Comparison of ENCODE assay signal across 14 cellular contexts in the genomic region with DNA sequence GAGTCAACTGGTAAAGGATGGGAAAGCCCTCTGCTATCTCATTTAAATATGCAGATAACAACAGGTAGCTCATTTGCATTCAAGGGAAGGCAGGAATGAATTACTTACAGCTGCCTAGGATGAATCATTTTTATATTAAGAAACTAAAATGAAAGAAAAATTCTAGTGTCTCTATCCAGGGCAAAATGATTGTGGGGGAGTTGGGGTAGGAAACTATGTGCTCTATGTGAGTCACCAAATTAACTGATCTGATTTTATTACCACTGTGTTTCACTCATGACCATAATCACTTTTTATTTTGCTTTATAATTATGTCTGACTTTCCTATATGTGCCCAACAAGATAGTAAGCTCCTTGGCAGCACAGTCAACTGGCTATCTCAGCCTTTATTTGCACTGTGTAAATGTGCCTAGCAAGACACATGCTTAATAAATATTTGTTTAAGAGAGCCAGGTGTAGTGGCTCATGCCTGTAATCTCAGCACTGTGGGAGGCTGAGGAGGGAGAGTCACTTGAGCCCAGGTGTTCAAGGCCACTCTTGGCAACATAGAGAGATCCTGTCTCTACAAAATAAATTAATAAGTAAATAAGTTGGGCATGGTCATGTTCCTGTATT.
A peak's percentile ranks its signal among the peaks of the same experiment; 100 is the strongest.
DNase-seq lines count a peak whose midpoint lies in the region; ATAC-seq and TF ChIP-seq lines count a peak whose summit lies in the region.
"Had no signal": no experiment of that assay in that cellular context is flagged by ENCODE, and none has a peak within 500 bp of the region (broad histone marks: within the 10 kb centered on the region; RNA-seq: fewer than 3 reads in every experiment).

No MANE protein-coding gene starts in this region.

- no peaks in the 10 kb centered on the region for H3K79me2 ChIP-seq in ACC112 (ENCODE audit: control insufficient read depth, insufficient read depth, low read length, unreplicated experiment)
- H3K79me2 ChIP-seq in PC-9 (ENCODE audit: low read depth) = no peaks in the 10 kb centered on the region

- H3K4me1 ChIP-seq in ACC112 (ENCODE audit: control insufficient read depth, insufficient read depth, low read length, unreplicated experiment) = peaks cover 25% of the 10 kb centered on the region
- no peaks in the 10 kb centered on the region for H3K4me1 ChIP-seq in PC-9 (replicated peaks; ENCODE audit: insufficient read depth)
- H3K4me1 ChIP-seq in ovary (ENCODE audit: insufficient read depth) = no peaks in the 10 kb centered on the region
- no peaks in the 10 kb centered on the region for H3K4me1 ChIP-seq in ascending aorta

- H3K27ac ChIP-seq in ACC112 (ENCODE audit: low read depth, low read length) (peak overlapping the region; percentile 56), PC-9 (no peak overlapping the region), ovary (no peak overlapping the region), ascending aorta (no peak overlapping the region)
- H3K27ac ChIP-seq: neutrophil had no signal

- H3K36me3 ChIP-seq in ACC112 (ENCODE audit: insufficient read depth, low read length) (no peaks in the 10 kb centered on the region), PC-9 (ENCODE audit: low read depth) (no peaks in the 10 kb centered on the region), ovary (no peaks in the 10 kb centered on the region), ascending aorta (no peaks in the 10 kb centered on the region)
- H3K36me3 ChIP-seq: neutrophil had no signal

- intact Hi-C loops in left colon (cut with DNase I, micrococcal nuclease) = no loop called here
- intact Hi-C loops in PC-9 (cut with micrococcal nuclease; ENCODE audit: unreplicated experiment) = no loop called here
- intact Hi-C loops in ovary (cut with DNase I) = no loop called here
- intact Hi-C loops in ascending aorta (cut with DNase I) = no loop called here

- POLR2A ChIA-PET in PC-9 (lab: Charles Lee; ENCODE audit: unreplicated experiment) = no interaction called here

- ATAC-seq in left colon (peak; percentile 96), HG03342 (IDR thresholded peaks at IDR 0.05; ENCODE audit: unreplicated experiment) (no peak)
- ATAC-seq: HCT116 had no signal

- no peaks in the 10 kb centered on the region for H3F3A ChIP-seq in PC-9 (ENCODE audit: insufficient read depth, low read depth)

- H3K27me3 ChIP-seq in ACC112 (ENCODE audit: insufficient read depth, low read length) (no peaks in the 10 kb centered on the region), PC-9 (ENCODE audit: insufficient read depth, low read depth) (peaks cover 20% of the 10 kb centered on the region; the same call in 1 of the 2 replicates), ovary (no peaks in the 10 kb centered on the region), ascending aorta (no peaks in the 10 kb centered on the region)
- H3K27me3 ChIP-seq: neutrophil had no signal

- H3K4me2 ChIP-seq in PC-9 = no peak overlapping the region

- H3K9me3 ChIP-seq in PC-9 (ENCODE audit: insufficient read depth, low read depth) (no peaks in the 10 kb centered on the region), ovary (no peaks in the 10 kb centered on the region), ascending aorta (no peaks in the 10 kb centered on the region)
- H3K9me3 ChIP-seq: neutrophil had no signal

- H2AFZ ChIP-seq in ACC112 (ENCODE audit: low read length, unreplicated experiment) = no peak overlapping the region
- no peak overlapping the region for H2AFZ ChIP-seq in PC-9

- no TSS peak for BruUV-seq in PC-9 (replicated peaks; lab: Mats Ljungman, UMichigan)

- CTCF ChIA-PET in PC-9 (lab: Charles Lee) = interaction anchor here (0.6 kb wide), 1 partner anchor 124 kb away, joined by 3 read pairs; no protein-coding TSS in a partner anchor

- H3K4me3 ChIP-seq in ACC112 (ENCODE audit: low read depth, low read length) (no peak overlapping the region), PC-9 (no peak overlapping the region), ovary (no peak overlapping the region), ascending aorta (no peak overlapping the region)

- TF ChIP-seq CTCF in PC-9 (conservative IDR thresholded peaks at IDR 0.05) = no peak
- no peak for TF ChIP-seq CTCF in ovary (IDR thresholded peaks at IDR 0.05)
- TF ChIP-seq CTCF in ascending aorta (IDR thresholded peaks at IDR 0.05) = no peak

- no peaks in the 10 kb centered on the region for H3K9me2 ChIP-seq in PC-9 (ENCODE audit: insufficient read depth)

- H4K20me1 ChIP-seq in PC-9 (ENCODE audit: insufficient read depth) = no peaks in the 10 kb centered on the region

- DNase-seq in NCI-H1092 (lab: John Stamatoyannopoulos, UW) (peak; percentile 63), NCI-H748 treated with DMSO at 0.1 percent for 48 hours (lab: John Stamatoyannopoulos, UW) (peak; percentile 95), left colon (peak; percentile 13 to 30), PC-9 (no peak), ovary (no peak), ascending aorta (ENCODE audit: low spot score in 2 of 2) (no peak)
- DNase-seq: activated B cell treated with CpG ODN at 0.5 μM for 24 hours; activated naive CD4-positive, alpha-beta T cell treated with anti-CD3 and anti-CD28 coated beads for 36 hours; KBM-7; SW 1271 had no signal

- TF ChIP-seq POLR2A in ovary (IDR thresholded peaks at IDR 0.05) = no peak

- no peak for TF ChIP-seq EP300 in ovary (IDR thresholded peaks at IDR 0.05)

Comparison
In these comparisons a context has a peak if more than half of its experiments do, and no peak if none do; other contexts are left out.
1. DNase-seq: peak in NCI-H1092 (single experiment), NCI-H748 treated with DMSO at 0.1 percent for 48 hours (single experiment) and left colon (2 of 2); none in PC-9 (0 of 2), ovary (0 of 5) and ascending aorta (0 of 2).